In genomic region chr9:86407022-86407421, GRCh38 we compare ENCODE assay signal across 2 cellular contexts.
A peak's percentile ranks its signal among the peaks of the same experiment; 100 is the strongest.
TF ChIP-seq lines count a peak whose summit lies in the region.

No MANE protein-coding gene starts in this region.

TF ChIP-seq in K562, 482 proteins besides CTCF, POLR2A, EP300 and RAD21 (continued from another document):
- TF ChIP-seq NR0B1 (IDR thresholded peaks at IDR 0.05; ENCODE audit: partially characterized antibody) (no peak), FOSL1 (tag; conservative IDR thresholded peaks at IDR 0.05) (0 out of 2 replicates have a peak, but pooled peaks have one; percentile 24), E4F1 (CRISPR knock-in tag; IDR thresholded peaks at IDR 0.05; ENCODE audit: borderline replicate concordance) (no peak)

TF ChIP-seq in liver, 16 proteins besides CTCF, POLR2A, EP300 and RAD21 (continued from another document):
- TF ChIP-seq EGR1 (IDR thresholded peaks at IDR 0.05; ENCODE audit: low read depth in 2 of 2) (no peak), YY1 (IDR thresholded peaks at IDR 0.05) (no peak), MAX (IDR thresholded peaks at IDR 0.05) (no peak), NR2F2 (IDR thresholded peaks at IDR 0.05) (no peak), SP1 (IDR thresholded peaks at IDR 0.05) (peak; percentile 56), GABPA (IDR thresholded peaks at IDR 0.05 in 1 of 2, conservative IDR thresholded peaks at IDR 0.05 in 1 of 2) (no peak), HNF4G (IDR thresholded peaks at IDR 0.05) (peak; percentile 41)
- TF ChIP-seq, protein P1, sequence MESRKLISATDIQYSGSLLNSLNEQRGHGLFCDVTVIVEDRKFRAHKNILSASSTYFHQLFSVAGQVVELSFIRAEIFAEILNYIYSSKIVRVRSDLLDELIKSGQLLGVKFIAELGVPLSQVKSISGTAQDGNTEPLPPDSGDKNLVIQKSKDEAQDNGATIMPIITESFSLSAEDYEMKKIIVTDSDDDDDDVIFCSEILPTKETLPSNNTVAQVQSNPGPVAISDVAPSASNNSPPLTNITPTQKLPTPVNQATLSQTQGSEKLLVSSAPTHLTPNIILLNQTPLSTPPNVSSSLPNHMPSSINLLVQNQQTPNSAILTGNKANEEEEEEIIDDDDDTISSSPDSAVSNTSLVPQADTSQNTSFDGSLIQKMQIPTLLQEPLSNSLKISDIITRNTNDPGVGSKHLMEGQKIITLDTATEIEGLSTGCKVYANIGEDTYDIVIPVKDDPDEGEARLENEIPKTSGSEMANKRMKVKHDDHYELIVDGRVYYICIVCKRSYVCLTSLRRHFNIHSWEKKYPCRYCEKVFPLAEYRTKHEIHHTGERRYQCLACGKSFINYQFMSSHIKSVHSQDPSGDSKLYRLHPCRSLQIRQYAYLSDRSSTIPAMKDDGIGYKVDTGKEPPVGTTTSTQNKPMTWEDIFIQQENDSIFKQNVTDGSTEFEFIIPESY (IDR thresholded peaks at IDR 0.05), result no peak
TF ChIP-seq in liver: peak in this region for 8.
